In the genomic region with DNA sequence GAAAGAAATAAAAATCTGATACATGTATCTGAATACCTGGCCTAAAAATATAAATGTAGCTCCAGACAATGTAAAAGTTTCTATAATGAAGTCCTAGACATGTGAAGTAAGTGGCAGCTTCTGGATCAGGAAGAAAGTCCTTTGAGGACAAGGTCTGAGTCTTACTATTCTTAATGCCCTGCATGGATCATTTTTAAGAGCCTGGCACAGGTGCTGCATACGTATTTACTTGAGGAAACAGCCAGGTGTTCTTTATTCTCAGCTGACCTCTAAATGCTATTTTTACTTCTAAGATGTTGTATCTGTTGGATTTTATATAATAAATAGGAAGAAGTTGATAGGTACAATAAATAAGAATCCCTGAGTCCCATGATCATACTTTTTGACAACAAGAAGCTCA, we compare ENCODE assay signal across 26 cellular contexts.
"Had no signal": no experiment of that assay in that cellular context is flagged by ENCODE, and none has a peak within 500 bp of the region (broad histone marks: within the 10 kb centered on the region; RNA-seq: fewer than 3 reads in every experiment).

No MANE protein-coding gene starts in this region.

- ATAC-seq: natural killer cell treated with Interleukin-12 subunit alpha and Interleukin-12 subunit beta and Interleukin-15 and Interleukin-18, amount 100 ng/mL, for 72 hours; psoas muscle; right cardiac atrium; right lobe of liver; stimulated activated effector memory CD8-positive, alpha-beta T cell treated with anti-CD3 and anti-CD28 coated beads, Interleukin-12 subunit alpha, Interleukin-12 subunit beta, amount 100 ng/mL, for 72 hours; stimulated activated naive B cell treated with anti-CD40 and anti-IgM and Interleukin-4, amounts not matched to agents 10 μg/mL and 1 μg/mL and 100 μg/mL, for 72 hours had no signal

- H3K27ac ChIP-seq: neutrophil, parathyroid adenoma, psoas muscle, right lobe of liver, sigmoid colon, stomach, thoracic aorta, thyroid gland, tibial nerve, upper lobe of left lung, vagina had no signal

- H3K27me3 ChIP-seq: neutrophil, sigmoid colon, stomach, thyroid gland, tibial nerve, upper lobe of left lung, vagina had no signal

- H3K9me3 ChIP-seq: neutrophil, psoas muscle, right lobe of liver, sigmoid colon, stomach, thoracic aorta, thyroid gland, tibial nerve, upper lobe of left lung, vagina had no signal

- FAIRE-seq: small intestine, urothelium cell line had no signal

- DNase-seq: nephron progenitor cell; nucleus accumbens; posterior cingulate gyrus; psoas muscle; right cardiac atrium; right lobe of liver; sigmoid colon; small intestine; stimulated activated CD4-positive, alpha-beta T cell treated with anti-CD3 and anti-CD28 coated beads, Interleukin-15, amount 100 ng/mL, for 24 hours; stimulated activated CD4-positive, alpha-beta T cell treated with anti-CD3 and anti-CD28 coated beads, Interleukin-2, amount 100 ng/mL, for 24 hours; stimulated activated CD4-positive, alpha-beta T cell treated with anti-CD3 and anti-CD28 coated beads, Interleukin-2, amount 100 ng/mL, for 48 hours; stimulated activated CD4-positive, alpha-beta T cell treated with anti-CD3 and anti-CD28 coated beads, Interleukin-4, amount 100 ng/mL, for 24 hours; stimulated activated naive B cell treated with anti-CD40 and anti-IgM and Interleukin-4, amounts not matched to agents 10 μg/mL and 1 μg/mL and 100 μg/mL, for 72 hours; stimulated activated naive CD4-positive, alpha-beta T cell treated with Interleukin-2 at 50 U/mL for 16 hours; stomach; thyroid gland; trophoblast cell; upper lobe of left lung had no signal

- H3K4me1 ChIP-seq: parathyroid adenoma, psoas muscle, right lobe of liver, sigmoid colon, thyroid gland, tibial nerve, upper lobe of left lung, vagina had no signal

- H3K4me3 ChIP-seq: psoas muscle, right lobe of liver, sigmoid colon, stomach, thoracic aorta, thyroid gland, tibial nerve, upper lobe of left lung, vagina had no signal

- H3K36me3 ChIP-seq: neutrophil, right lobe of liver, sigmoid colon, stomach, thoracic aorta, thyroid gland, tibial nerve, upper lobe of left lung, vagina had no signal
